ENCODE assay signal across 8 cellular contexts in the genomic region with DNA sequence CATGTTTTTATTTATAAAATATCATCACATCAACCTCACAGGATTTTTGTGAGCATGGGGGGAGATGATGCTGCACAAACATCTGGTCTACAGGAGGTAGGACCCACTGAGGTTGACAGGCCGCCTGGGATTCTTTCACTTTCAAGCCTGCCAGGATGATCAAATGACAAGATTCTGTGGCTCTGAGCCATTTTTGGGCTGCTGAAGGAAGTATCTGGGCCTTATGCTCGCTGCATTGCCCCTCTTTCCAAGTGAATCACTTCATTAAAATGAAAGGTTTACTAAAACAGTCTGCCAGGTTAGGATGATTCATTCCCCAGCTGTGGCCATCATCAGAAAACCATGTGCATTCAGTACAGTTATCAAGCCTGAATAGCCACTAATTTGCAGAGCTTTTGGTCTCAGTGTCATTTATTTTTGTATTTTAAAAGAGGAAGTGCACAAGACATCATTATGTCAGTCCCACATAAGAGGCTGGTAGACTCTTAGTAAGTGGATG. TPM values are rescaled to one million over a fixed set of nuclear protein-coding genes. Genes with fewer than 3 reads are reported as not detected.
DNase-seq lines count a peak whose midpoint lies in the region; ATAC-seq and TF ChIP-seq lines count a peak whose summit lies in the region.

No MANE protein-coding gene starts in this region.

- no peaks in the 10 kb centered on the region for H3K9me3 ChIP-seq in SJCRH30 (replicated peaks)
- no peaks in the 10 kb centered on the region for H3K9me3 ChIP-seq in upper lobe of right lung
- H3K9me3 ChIP-seq in naive thymus-derived CD4-positive, alpha-beta T cell (ENCODE audit: control insufficient read depth in 2 of 3, low read length in 3 of 3), result no peaks in the 10 kb centered on the region

- H3K27me3 ChIP-seq in SJCRH30, result no peaks in the 10 kb centered on the region
- no peaks in the 10 kb centered on the region for H3K27me3 ChIP-seq in upper lobe of right lung
- H3K27me3 ChIP-seq in naive thymus-derived CD4-positive, alpha-beta T cell (ENCODE audit: control insufficient read depth in 2 of 2, insufficient read depth in 2 of 2, low read length in 2 of 2), result no peaks in the 10 kb centered on the region

- POLR2A ChIA-PET in naive thymus-derived CD4-positive, alpha-beta T cell (lab: Charles Lee), result no interaction called here

- peak; percentile 75 for ATAC-seq in HG03060 (IDR thresholded peaks at IDR 0.05; ENCODE audit: low read depth, unreplicated experiment)
- peak; percentile 43 to 90 for ATAC-seq in left cardiac atrium
- ATAC-seq in upper lobe of right lung, result peak; percentile 25
- no peak for ATAC-seq in naive thymus-derived CD4-positive, alpha-beta T cell

- H3K9me3 Mint-ChIP-seq in T-helper 2 cell treated with Interferon-gamma antibody and Interleukin-4, amounts not matched to agents 5 μg/mL and 100 μg/mL, for 36 hours, result no peaks in the 10 kb centered on the region
- H3K9me3 Mint-ChIP-seq in naive thymus-derived CD4-positive, alpha-beta T cell, result no peaks in the 10 kb centered on the region

- CTCF ChIA-PET in naive thymus-derived CD4-positive, alpha-beta T cell (lab: Charles Lee), result no interaction called here

- no peak overlapping the region for H3K27ac Mint-ChIP-seq in T-helper 2 cell treated with Interferon-gamma antibody and Interleukin-4, amounts not matched to agents 5 μg/mL and 100 μg/mL, for 36 hours
- H3K27ac Mint-ChIP-seq in naive thymus-derived CD4-positive, alpha-beta T cell, result no peak overlapping the region

- no peaks in the 10 kb centered on the region for H3K36me3 Mint-ChIP-seq in T-helper 2 cell treated with Interferon-gamma antibody and Interleukin-4, amounts not matched to agents 5 μg/mL and 100 μg/mL, for 36 hours (ENCODE audit: low read depth)
- H3K36me3 Mint-ChIP-seq in naive thymus-derived CD4-positive, alpha-beta T cell, result no peaks in the 10 kb centered on the region

- no peaks in the 10 kb centered on the region for H3K27me3 Mint-ChIP-seq in T-helper 2 cell treated with Interferon-gamma antibody and Interleukin-4, amounts not matched to agents 5 μg/mL and 100 μg/mL, for 36 hours (ENCODE audit: low read depth)
- H3K27me3 Mint-ChIP-seq in naive thymus-derived CD4-positive, alpha-beta T cell, result peaks cover 0 to 19% (median 3%) of the 10 kb centered on the region in 5 donors

- no peak overlapping the region for H3K4me3 Mint-ChIP-seq in T-helper 2 cell treated with Interferon-gamma antibody and Interleukin-4, amounts not matched to agents 5 μg/mL and 100 μg/mL, for 36 hours
- no peak overlapping the region for H3K4me3 Mint-ChIP-seq in naive thymus-derived CD4-positive, alpha-beta T cell

- intact Hi-C loops in left cardiac atrium (cut with DNase I), result no loop called here
- intact Hi-C loops in upper lobe of right lung (cut with DNase I), result no loop called here
- intact Hi-C loops in naive thymus-derived CD4-positive, alpha-beta T cell (cut with micrococcal nuclease), result no loop called here

- H3K4me3 ChIP-seq in SJCRH30, result no peak overlapping the region
- no peak overlapping the region for H3K4me3 ChIP-seq in upper lobe of right lung
- no peak overlapping the region for H3K4me3 ChIP-seq in naive thymus-derived CD4-positive, alpha-beta T cell (ENCODE audit: low read length)

- H3K4me1 ChIP-seq in SJCRH30 (peaks cover 50% of the 10 kb centered on the region), upper lobe of right lung (peaks cover 16% of the 10 kb centered on the region)
- no peaks in the 10 kb centered on the region for H3K4me1 ChIP-seq in naive thymus-derived CD4-positive, alpha-beta T cell (ENCODE audit: control insufficient read depth in 2 of 2, insufficient read depth in 2 of 2, low read length in 2 of 2)

- H3K4me1 Mint-ChIP-seq in T-helper 2 cell treated with Interferon-gamma antibody and Interleukin-4, amounts not matched to agents 5 μg/mL and 100 μg/mL, for 36 hours (ENCODE audit: low read depth), result no peaks in the 10 kb centered on the region
- H3K4me1 Mint-ChIP-seq in naive thymus-derived CD4-positive, alpha-beta T cell, result peaks cover 0 to 2% (median 0%) of the 10 kb centered on the region in 7 donors

- DNase-seq in NCI-H2029 (lab: John Stamatoyannopoulos, UW), result peak; percentile 3
- DNase-seq in NCI-H2029 treated with DMSO at 0.1 percent for 48 hours (lab: John Stamatoyannopoulos, UW), result no peak
- DNase-seq in SJCRH30, result peak; percentile 75 to 80
- peak; percentile 35 for DNase-seq in left cardiac atrium
- no peak for DNase-seq in upper lobe of right lung
- no peak for DNase-seq in T-helper 2 cell treated with Interferon-gamma antibody and Interleukin-4, amounts not matched to agents 5 μg/mL and 100 μg/mL, for 36 hours (ENCODE audit: low spot score)
- no peak for DNase-seq in naive thymus-derived CD4-positive, alpha-beta T cell

- H3K27ac ChIP-seq in SJCRH30 (peak overlapping the region; percentile 54), upper lobe of right lung (peak overlapping the region; percentile 27)
- no peak overlapping the region for H3K27ac ChIP-seq in naive thymus-derived CD4-positive, alpha-beta T cell (ENCODE audit: low read depth, low read length)

- TF ChIP-seq CTCF in upper lobe of right lung (IDR thresholded peaks at IDR 0.05), result no peak

- H3K36me3 ChIP-seq in SJCRH30 (peaks cover 3% of the 10 kb centered on the region; the same call in 1 of the 2 replicates), upper lobe of right lung (no peaks in the 10 kb centered on the region)
- H3K36me3 ChIP-seq in naive thymus-derived CD4-positive, alpha-beta T cell (ENCODE audit: control insufficient read depth in 2 of 3, insufficient read depth in 3 of 3, low read length in 3 of 3), result no peaks in the 10 kb centered on the region

RNA-seq across cellular contexts. Expression of gene STARD13, which starts 34.4 kb away (rescaled TPM):
- total RNA-seq in SJCRH30 (2014; rRNA removed; shearing (Covaris generic)), result 29.1 and 35.1 TPM in 2 replicates
- total RNA-seq in left cardiac atrium (10 to 100 TPM; 26.8 to 33.3 TPM), upper lobe of right lung (60.4 TPM)
- 1 to 10 TPM in 2 of 5 experiments, under 1 TPM in 3; 0.30 to 1.1 (median 0.73) TPM for total RNA-seq in naive thymus-derived CD4-positive, alpha-beta T cell
- not detected for polyA plus RNA-seq in naive thymus-derived CD4-positive, alpha-beta T cell

Comparison
In these comparisons a context has a peak if more than half of its experiments do, and no peak if none do; other contexts are left out.
1. DNase-seq: peak in NCI-H2029 (single experiment), SJCRH30 (2 of 2) and left cardiac atrium (single experiment); none in NCI-H2029 treated with DMSO at 0.1 percent for 48 hours (single experiment), upper lobe of right lung (single experiment), T-helper 2 cell treated with Interferon-gamma antibody and Interleukin-4, amounts not matched to agents 5 μg/mL and 100 μg/mL, for 36 hours (single experiment) and naive thymus-derived CD4-positive, alpha-beta T cell (0 of 9).
2. RNA of gene STARD13, which starts 34.4 kb away (total RNA-seq): 60.4 TPM in upper lobe of right lung (single experiment), 29.1 to 35.1 TPM in SJCRH30 and 26.8 to 33.3 TPM in left cardiac atrium; 0.30 to 1.1 TPM in naive thymus-derived CD4-positive, alpha-beta T cell; every median in the first group is over 10 times any median in the second.